Comparison of ENCODE assay signal across 1 cellular context in the genomic region with DNA sequence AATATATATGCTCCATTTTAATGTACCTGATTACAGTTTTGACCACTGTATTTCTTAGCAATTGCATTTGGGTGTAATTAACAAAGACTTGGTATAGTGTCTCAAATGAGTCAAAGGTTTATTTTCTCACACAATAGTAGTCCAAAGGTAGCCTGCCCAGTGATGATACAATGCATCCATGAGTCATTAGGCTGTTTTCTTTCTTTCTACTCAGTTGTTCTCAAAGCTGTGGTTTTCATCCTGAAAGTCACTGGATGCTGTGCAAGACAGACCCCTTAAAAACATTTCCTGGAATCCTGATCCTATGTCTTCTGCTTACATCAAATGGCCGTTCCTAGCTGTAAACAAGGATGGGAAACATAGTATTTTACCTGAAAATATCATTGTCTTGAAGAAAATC.
TF ChIP-seq lines count a peak whose summit lies in the region.

No MANE protein-coding gene starts in this region.

TF ChIP-seq in H1, 55 proteins besides CTCF, POLR2A, EP300 and RAD21:
- TF ChIP-seq RBBP5 (IDR thresholded peaks at IDR 0.05; ENCODE audit: borderline replicate concordance, low read depth, low read length) (no peak), RXRA (IDR thresholded peaks at IDR 0.05; ENCODE audit: insufficient read depth, low read depth, low read length) (no peak), YY1 (IDR thresholded peaks at IDR 0.05; ENCODE audit: low read depth, low read length) (no peak), CTBP2 (IDR thresholded peaks at IDR 0.05; ENCODE audit: borderline replicate concordance, insufficient read depth, insufficient read length, low read length) (no peak), KDM1A (IDR thresholded peaks at IDR 0.05; ENCODE audit: borderline replicate concordance, low read length) (no peak), BCL11A (IDR thresholded peaks at IDR 0.05; ENCODE audit: low read depth in 2 of 2, low read length in 2 of 2) (no peak), HDAC6 (IDR thresholded peaks at IDR 0.05; ENCODE audit: low read depth, low read length) (no peak), GABPA (IDR thresholded peaks at IDR 0.05; ENCODE audit: borderline replicate concordance, insufficient read depth, low read length) (no peak), MAFK (IDR thresholded peaks at IDR 0.05; ENCODE audit: low read depth, low read length) (no peak), ASH2L (IDR thresholded peaks at IDR 0.05; ENCODE audit: low read length) (no peak)
- TF ChIP-seq, protein P1, sequence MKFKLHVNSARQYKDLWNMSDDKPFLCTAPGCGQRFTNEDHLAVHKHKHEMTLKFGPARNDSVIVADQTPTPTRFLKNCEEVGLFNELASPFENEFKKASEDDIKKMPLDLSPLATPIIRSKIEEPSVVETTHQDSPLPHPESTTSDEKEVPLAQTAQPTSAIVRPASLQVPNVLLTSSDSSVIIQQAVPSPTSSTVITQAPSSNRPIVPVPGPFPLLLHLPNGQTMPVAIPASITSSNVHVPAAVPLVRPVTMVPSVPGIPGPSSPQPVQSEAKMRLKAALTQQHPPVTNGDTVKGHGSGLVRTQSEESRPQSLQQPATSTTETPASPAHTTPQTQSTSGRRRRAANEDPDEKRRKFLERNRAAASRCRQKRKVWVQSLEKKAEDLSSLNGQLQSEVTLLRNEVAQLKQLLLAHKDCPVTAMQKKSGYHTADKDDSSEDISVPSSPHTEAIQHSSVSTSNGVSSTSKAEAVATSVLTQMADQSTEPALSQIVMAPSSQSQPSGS (IDR thresholded peaks at IDR 0.05; ENCODE audit: low read length): no peak
TF ChIP-seq in H1: peak in this region for 0.
